ENCODE assay signal across 2 cellular contexts in genomic region chr20:4699957-4700356, GRCh38.
TF ChIP-seq lines count a peak whose summit lies in the region.

No MANE protein-coding gene starts in this region.

TF ChIP-seq in HepG2, 621 proteins besides CTCF, POLR2A, EP300 and RAD21:
- TF ChIP-seq POLR2AphosphoS2 (IDR thresholded peaks at IDR 0.05; ENCODE audit: low read depth, low read length) (peak; percentile 51; the same call in 1 of the 2 replicates), HOXA7 (CRISPR knock-in tag; IDR thresholded peaks at IDR 0.05) (no peak)

TF ChIP-seq in H1, 55 proteins besides CTCF, POLR2A, EP300 and RAD21:
- no peak for TF ChIP-seq CHD7 (IDR thresholded peaks at IDR 0.05; ENCODE audit: insufficient replicate concordance, low read length)
- TF ChIP-seq CHD1 (IDR thresholded peaks at IDR 0.05; ENCODE audit: low read depth, low read length), result no peak
- no peak for TF ChIP-seq TAF1 (IDR thresholded peaks at IDR 0.05; ENCODE audit: low read depth, low read length)
- no peak for TF ChIP-seq EGR1 (IDR thresholded peaks at IDR 0.05; ENCODE audit: borderline replicate concordance, low read depth, low read length)
- TF ChIP-seq KDM4A (IDR thresholded peaks at IDR 0.05; ENCODE audit: low read depth, low read length, severe bottlenecking), result no peak
- no peak for TF ChIP-seq CHD2 (IDR thresholded peaks at IDR 0.05; ENCODE audit: low read length)
- no peak for TF ChIP-seq SRF (IDR thresholded peaks at IDR 0.05; ENCODE audit: low read depth, low read length)
- no peak for TF ChIP-seq KDM5A (IDR thresholded peaks at IDR 0.05; ENCODE audit: low read length)
- no peak for TF ChIP-seq BACH1 (IDR thresholded peaks at IDR 0.05; ENCODE audit: low read length)
- no peak for TF ChIP-seq KDM1A (IDR thresholded peaks at IDR 0.05; ENCODE audit: borderline replicate concordance, low read length)
- no peak for TF ChIP-seq SP1 (IDR thresholded peaks at IDR 0.05; ENCODE audit: low read depth, low read length)
- no peak for TF ChIP-seq BCL11A (IDR thresholded peaks at IDR 0.05; ENCODE audit: low read depth in 2 of 2, low read length in 2 of 2)
- TF ChIP-seq SP2 (IDR thresholded peaks at IDR 0.05; ENCODE audit: low read length), result no peak
- no peak for TF ChIP-seq NANOG (IDR thresholded peaks at IDR 0.05; ENCODE audit: insufficient read depth, low read depth, low read length, poor library complexity, severe bottlenecking)
- no peak for TF ChIP-seq E2F6 (IDR thresholded peaks at IDR 0.05)
- no peak for TF ChIP-seq ZNF274 (IDR thresholded peaks at IDR 0.05; ENCODE audit: borderline replicate concordance, extremely low read depth, low read length)
